9 cellular contexts compared by ENCODE assay signal in genomic region chr17:33433581-33433980, GRCh38.
"Had no signal": no experiment of that assay in that cellular context is flagged by ENCODE, and none has a peak within 500 bp of the region (broad histone marks: within the 10 kb centered on the region; RNA-seq: fewer than 3 reads in every experiment).

No MANE protein-coding gene starts in this region.

- H3K4me2 ChIP-seq: GM23338 had no signal

- H3K4me1 ChIP-seq: HAP-1 had no signal

- H3K9ac ChIP-seq: GM23248 had no signal

- H3K27ac ChIP-seq: GM23248 had no signal

- DNase-seq: GM23248, GOT3, H7, H9, HCEC 1CT, HFFc6 had no signal

- H3K4me3 ChIP-seq: GM23248, GM23338, HAP-1 had no signal

- H2AFZ ChIP-seq: GM23248, GM23338 had no signal

- H3K9me3 ChIP-seq: HAP-1 had no signal

- ATAC-seq: GM23338, HCT116 had no signal

- H3K36me3 ChIP-seq: HAP-1 had no signal
